8 cellular contexts compared by ENCODE assay signal in the genomic region with DNA sequence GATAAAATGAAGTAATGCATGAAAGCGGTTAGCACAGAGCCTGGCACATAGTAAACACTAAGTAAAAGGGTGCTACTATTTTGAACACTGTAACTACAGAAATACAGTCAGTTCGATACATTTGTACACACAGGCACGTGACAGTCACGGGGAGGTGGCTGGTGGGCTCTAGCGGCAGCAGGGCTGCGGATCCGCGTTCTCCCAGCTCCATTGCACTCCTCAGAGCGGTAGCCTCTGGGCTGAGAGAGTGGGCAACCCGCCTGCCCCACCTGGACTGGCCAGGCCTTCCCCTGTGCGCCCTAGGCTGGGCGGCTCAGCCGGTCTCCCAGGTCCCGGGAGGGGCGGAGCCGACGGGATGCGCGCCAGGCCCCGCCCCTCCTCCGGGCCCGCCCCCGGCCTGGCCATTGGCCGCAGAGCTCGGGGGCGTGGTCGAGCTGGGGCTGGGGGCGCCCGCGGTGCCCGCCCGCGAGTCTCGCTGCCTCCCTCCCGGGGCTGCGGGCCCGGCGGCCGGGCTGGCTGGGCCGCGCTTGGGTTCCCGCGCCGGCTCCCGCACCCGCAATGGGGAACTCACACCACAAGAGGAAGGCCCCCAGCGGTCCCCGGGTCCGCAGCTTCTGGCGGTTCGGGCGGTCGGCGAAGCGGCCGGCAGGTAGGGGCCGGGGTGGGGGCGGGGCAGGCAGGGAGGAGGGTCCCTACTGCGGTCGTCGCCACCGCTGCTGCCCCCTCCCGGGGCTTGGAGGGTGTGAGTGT.
DNase-seq lines count a peak whose midpoint lies in the region; ATAC-seq and TF ChIP-seq lines count a peak whose summit lies in the region.

No MANE protein-coding gene starts in this region.

- H3K4me3 ChIP-seq in choroid plexus epithelial cell (ENCODE audit: low read depth, low read length), result peak overlapping the region; percentile 67

- DNase-seq in NCI-H2171 treated with DMSO at 0.1 percent for 48 hours (lab: John Stamatoyannopoulos, UW) (peak; percentile 69), choroid plexus epithelial cell (ENCODE audit: low read depth) (peak; percentile 59), left kidney (ENCODE audit: low read depth, low spot score) (peak; percentile 96)
- peak; percentile 58 to 71 for DNase-seq in activated CD4-positive, alpha-beta T cell treated with anti-CD3 and anti-CD28 coated beads for 4 hours
- DNase-seq in stimulated activated CD4-positive, alpha-beta T cell treated with anti-CD3 and anti-CD28 coated beads, Interleukin-2, amount 100 ng/mL, for 24 hours, result peak; percentile 69 to 77

- peak; percentile 76 for ATAC-seq in GM21423 (IDR thresholded peaks at IDR 0.05; ENCODE audit: unreplicated experiment)
- ATAC-seq in HG02970 (IDR thresholded peaks at IDR 0.05; ENCODE audit: low FRiP score, unreplicated experiment), result no peak

- peak overlapping the region; percentile 90 for H3K27ac ChIP-seq in C4-2B

- TF ChIP-seq CTCF in C4-2B (conservative IDR thresholded peaks at IDR 0.05) (no peak), choroid plexus epithelial cell (conservative IDR thresholded peaks at IDR 0.05; ENCODE audit: low read depth, low read length) (no peak)
